8 cellular contexts compared by ENCODE assay signal in genomic region chr5:78647411-78647818, GRCh38. TPM values are rescaled to one million over a fixed set of nuclear protein-coding genes. Genes with fewer than 3 reads are reported as not detected.
A peak's percentile ranks its signal among the peaks of the same experiment; 100 is the strongest.
DNase-seq lines count a peak whose midpoint lies in the region; ATAC-seq, FAIRE-seq and TF ChIP-seq lines count a peak whose summit lies in the region.

No MANE protein-coding gene starts in this region.

- H3K9me3 ChIP-seq in SK-N-SH (no peaks in the 10 kb centered on the region), neural cell (ENCODE audit: low read length) (no peaks in the 10 kb centered on the region)

- no peak for TF ChIP-seq CTCF in AG04449 (IDR thresholded peaks at IDR 0.05; ENCODE audit: insufficient read depth, low read length, missing control alignments)
- TF ChIP-seq CTCF in SK-N-SH (IDR thresholded peaks at IDR 0.05) = no peak
- no peak for TF ChIP-seq CTCF in epithelial cell of esophagus (IDR thresholded peaks at IDR 0.05; ENCODE audit: insufficient read depth, low read depth, low read length, missing control alignments)
- TF ChIP-seq CTCF in neural cell (IDR thresholded peaks at IDR 0.05; ENCODE audit: poor library complexity, severe bottlenecking) = no peak

- TF ChIP-seq EP300 in SK-N-SH (IDR thresholded peaks at IDR 0.05; ENCODE audit: borderline replicate concordance in 1 of 2, low read depth in 1 of 2, low read length in 1 of 2) = no peak
- TF ChIP-seq EP300 in neural cell (conservative IDR thresholded peaks at IDR 0.05; ENCODE audit: poor library complexity, severe bottlenecking) = no peak

- peaks cover 11 to 26% of the 10 kb centered on the region in 2 experiments for H3K4me1 ChIP-seq in SK-N-SH (ENCODE audit: control insufficient read depth in 1 of 2, insufficient read depth in 2 of 2, low read depth in 1 of 2, low read length in 1 of 2)

- no peak for TF ChIP-seq POLR2A in GM12892 (IDR thresholded peaks at IDR 0.05; ENCODE audit: low read depth, low read length)

- WGBS in SK-N-SH (ENCODE audit: low lambda C conversion rate) = 1% methylated on average over 17 of the region's 17 CpGs

- H3K36me3 ChIP-seq in SK-N-SH (replicated peaks in 1 of 2; ENCODE audit: control insufficient read depth in 1 of 2, insufficient read depth in 2 of 2, low read length in 1 of 2) = peaks cover 10 to 23% of the 10 kb centered on the region in 2 experiments
- H3K36me3 ChIP-seq in neural cell (ENCODE audit: insufficient read depth, low read length) = no peaks in the 10 kb centered on the region

- CTCF ChIA-PET in AG04449 (lab: Yijun Ruan, JAX) = interaction anchor here (0.5 to 1.4 kb wide), 8 partner anchors 10 to 327 kb away, joined by 3 to 4 read pairs (median 3); no protein-coding TSS in a partner anchor
- CTCF ChIA-PET in SK-N-SH (lab: Yijun Ruan, JAX) = interaction anchor here (0.7 to 5.1 kb wide), 14 partner anchors 9 to 325 kb away, joined by 3 to 36 read pairs (median 4); partner anchors contain the start of gene SCAMP1

- H3K27me3 ChIP-seq in SK-N-SH (ENCODE audit: insufficient read depth) = no peaks in the 10 kb centered on the region
- H3K27me3 ChIP-seq in neural cell (ENCODE audit: insufficient read depth, low read depth, low read length) = peaks cover 17% of the 10 kb centered on the region

- H3K9ac ChIP-seq in SK-N-SH (peak overlapping the region; percentile 97), neural cell (ENCODE audit: low read length) (peak overlapping the region; percentile 62)

- H2AFZ ChIP-seq in SK-N-SH (ENCODE audit: low read depth) (no peak overlapping the region), neural cell (ENCODE audit: low read depth, low read length) (no peak overlapping the region)

- H3K4me3 ChIP-seq in AG04449 (ENCODE audit: low read depth, low read length) (peak overlapping the region; percentile 75), SK-N-SH (ENCODE audit: low read depth in 2 of 2, low read length in 1 of 2) (peak overlapping the region; percentile 89 to 90), epithelial cell of esophagus (ENCODE audit: low read length) (peak overlapping the region; percentile 75), neural cell (ENCODE audit: low read length) (peak overlapping the region; percentile 69)

- H3F3A ChIP-seq in SK-N-SH (replicated peaks; ENCODE audit: insufficient read depth) (peaks cover 12% of the 10 kb centered on the region), neural cell (ENCODE audit: insufficient read depth, low read length, poor library complexity, severe bottlenecking) (peaks cover 12% of the 10 kb centered on the region)

- peak; percentile 80 for FAIRE-seq in GM12892 (lab: Jason Lieb, UNC)

- no peak for ATAC-seq in HG03097 (IDR thresholded peaks at IDR 0.05; ENCODE audit: low FRiP score, unreplicated experiment)
- ATAC-seq in GM21825 (IDR thresholded peaks at IDR 0.05; ENCODE audit: unreplicated experiment) = no peak

- POLR2A ChIA-PET in AG04449 (lab: Yijun Ruan, JAX) = interaction anchor here (0.7 to 0.9 kb wide), 3 partner anchors 9 to 100 kb away, joined by 3 read pairs; no protein-coding TSS in a partner anchor
- POLR2A ChIA-PET in SK-N-SH (lab: Yijun Ruan, JAX) = interaction anchor here (1.2 kb wide), 1 partner anchor 337 kb away, joined by 3 read pairs; no protein-coding TSS in a partner anchor

- H3K4me2 ChIP-seq in SK-N-SH (peak overlapping the region; percentile 93), neural cell (ENCODE audit: low read length) (peak overlapping the region; percentile 56)

- H3K79me2 ChIP-seq in SK-N-SH (ENCODE audit: insufficient read depth) = peaks cover 57% of the 10 kb centered on the region
- H3K79me2 ChIP-seq in neural cell (replicated peaks; ENCODE audit: insufficient read depth, low read length) = peaks cover 9% of the 10 kb centered on the region

- H4K20me1 ChIP-seq in SK-N-SH (ENCODE audit: insufficient read depth) (no peaks in the 10 kb centered on the region; the same call in 1 of the 2 replicates), neural cell (ENCODE audit: insufficient read depth) (no peaks in the 10 kb centered on the region)

- TF ChIP-seq RAD21 in SK-N-SH (IDR thresholded peaks at IDR 0.05; ENCODE audit: low read length) (no peak), neural cell (conservative IDR thresholded peaks at IDR 0.05) (no peak)

- no peak for DNase-seq in AG04449 (ENCODE audit: low read depth, low spot score)
- DNase-seq in GM12892 (ENCODE audit: insufficient read length) = peak; percentile 31
- peak; percentile 62 for DNase-seq in SK-N-SH
- DNase-seq in epithelial cell of esophagus (ENCODE audit: low read depth) = peak; percentile 31
- DNase-seq in SKM-1 (lab: John Stamatoyannopoulos, UW; ENCODE audit: unreplicated experiment) = no peak

- H3K27ac ChIP-seq in SK-N-SH (ENCODE audit: low read depth in 2 of 2, low read length in 1 of 2) = peak overlapping the region; percentile 79 to 93
- no peak overlapping the region for H3K27ac ChIP-seq in neural cell (ENCODE audit: low read length)

- H3K9me2 ChIP-seq in SK-N-SH (no peaks in the 10 kb centered on the region), neural cell (ENCODE audit: insufficient read depth, low read length) (no peaks in the 10 kb centered on the region)

TF ChIP-seq in SK-N-SH, 30 proteins besides CTCF, POLR2A, EP300 and RAD21:
- peak; percentile 77; the same call in 1 of the 2 replicates for TF ChIP-seq MXI1 (IDR thresholded peaks at IDR 0.05; ENCODE audit: low read depth, low read length)
- TF ChIP-seq MEF2A (IDR thresholded peaks at IDR 0.05; ENCODE audit: borderline replicate concordance, low read depth) = no peak
- no peak for TF ChIP-seq SIN3A (IDR thresholded peaks at IDR 0.05; ENCODE audit: borderline replicate concordance, low read depth, low read length)
- no peak for TF ChIP-seq GABPA (IDR thresholded peaks at IDR 0.05; ENCODE audit: low read depth)
- TF ChIP-seq MAX (IDR thresholded peaks at IDR 0.05; ENCODE audit: low read depth) = peak; percentile 74

TF ChIP-seq in neural cell, 6 proteins besides CTCF, POLR2A, EP300 and RAD21:
- TF ChIP-seq TAF1 (IDR thresholded peaks at IDR 0.05; ENCODE audit: low read depth) (no peak), EZH2 (IDR thresholded peaks at IDR 0.05; ENCODE audit: borderline replicate concordance, insufficient read depth, low read length, poor library complexity, severe bottlenecking) (no peak), SMC3 (conservative IDR thresholded peaks at IDR 0.05; ENCODE audit: poor library complexity) (no peak), MXI1 (conservative IDR thresholded peaks at IDR 0.05; ENCODE audit: poor library complexity, severe bottlenecking) (no peak)

RNA-seq across cellular contexts. Expression of gene LHFPL2, which starts 1.2 kb away (rescaled TPM):
- polyA plus RNA-seq in GM12892 (2012; ENCODE audit: missing spikeins) = 11.8 TPM
- polyA plus RNA-seq in SK-N-SH (2012; rRNA removed) (8.6 and 10.4 TPM in 2 replicates), neural cell (1.6 and 3.4 TPM in 2 replicates)
- polyA plus RNA-seq in SK-N-SH (2012; cell fraction: cytosol; rRNA removed) = 10.1 and 10.4 TPM in 2 replicates
- polyA plus RNA-seq in SK-N-SH (2012; cell fraction: nucleus; rRNA removed) = 8.4 and 14.2 TPM in 2 replicates
- polyA minus RNA-seq in neural cell = 1.9 and 2.7 TPM in 2 replicates

Comparison
In these comparisons a context has a peak if more than half of its experiments do, and no peak if none do; other contexts are left out.
1. DNase-seq: peak in GM12892 (single experiment), SK-N-SH (single experiment) and epithelial cell of esophagus (single experiment); none in AG04449 (single experiment) and SKM-1 (single experiment).
2. Peak in every context shown above with its lines, with median percentiles within 50 percentile points of each other: H3K4me3 ChIP-seq.